In genomic region chr14:69092840-69093422, GRCh38 we compare ENCODE assay signal across 11 cellular contexts. TPM values are rescaled to one million over a fixed set of nuclear protein-coding genes. Genes with fewer than 3 reads are reported as not detected.
A peak's percentile ranks its signal among the peaks of the same experiment; 100 is the strongest.
DNase-seq lines count a peak whose midpoint lies in the region; ATAC-seq and TF ChIP-seq lines count a peak whose summit lies in the region.
"Had no signal": no experiment of that assay in that cellular context is flagged by ENCODE, and none has a peak within 500 bp of the region (broad histone marks: within the 10 kb centered on the region; RNA-seq: fewer than 3 reads in every experiment).

No MANE protein-coding gene starts in this region.

- H3K27me3 ChIP-seq in GM23248 (replicated peaks; ENCODE audit: insufficient read depth) (no peaks in the 10 kb centered on the region), SJSA1 (replicated peaks) (no peaks in the 10 kb centered on the region), hepatocyte (no peaks in the 10 kb centered on the region), right cardiac atrium (ENCODE audit: control insufficient read depth, insufficient read depth) (no peaks in the 10 kb centered on the region)
- H3K27me3 ChIP-seq: body of pancreas, suprapubic skin had no signal

- H3K27me3 Mint-ChIP-seq in stimulated activated memory B cell treated with anti-CD40 and anti-IgM and Interleukin-4, amounts not matched to agents 10 μg/mL and 1 μg/mL and 100 μg/mL, for 72 hours: no peaks in the 10 kb centered on the region

- H3K4me1 ChIP-seq in GM23248 (ENCODE audit: insufficient read depth): peaks cover 50% of the 10 kb centered on the region
- peaks cover 60% of the 10 kb centered on the region for H3K4me1 ChIP-seq in SJSA1 (replicated peaks)
- peaks cover 37% of the 10 kb centered on the region for H3K4me1 ChIP-seq in hepatocyte (ENCODE audit: insufficient read depth)
- H3K4me1 ChIP-seq in right cardiac atrium (ENCODE audit: control insufficient read depth, insufficient read depth, low read length): peaks cover 8% of the 10 kb centered on the region

- H3K4me3 ChIP-seq in GM23248: no peak overlapping the region
- no peak overlapping the region for H3K4me3 ChIP-seq in SJSA1
- H3K4me3 ChIP-seq in hepatocyte: no peak overlapping the region
- H3K4me3 ChIP-seq in right cardiac atrium (ENCODE audit: low read length): no peak overlapping the region
- H3K4me3 ChIP-seq: body of pancreas, suprapubic skin had no signal

- ATAC-seq in stimulated activated memory B cell treated with anti-CD40 and anti-IgM and Interleukin-4, amounts not matched to agents 10 μg/mL and 1 μg/mL and 100 μg/mL, for 72 hours: no peak
- ATAC-seq in right cardiac atrium: no peak
- ATAC-seq in HG03354 (IDR thresholded peaks at IDR 0.05; ENCODE audit: poor library complexity, severe bottlenecking, unreplicated experiment): no peak
- ATAC-seq: CD8-positive, alpha-beta T cell had no signal

- H3K9me3 ChIP-seq in GM23248 (ENCODE audit: low read depth) (no peaks in the 10 kb centered on the region), SJSA1 (replicated peaks) (no peaks in the 10 kb centered on the region), hepatocyte (ENCODE audit: low read depth) (no peaks in the 10 kb centered on the region), right cardiac atrium (ENCODE audit: control insufficient read depth, low read length) (no peaks in the 10 kb centered on the region)
- H3K9me3 ChIP-seq: body of pancreas, suprapubic skin had no signal

- H3F3A ChIP-seq in GM23248 (ENCODE audit: insufficient read depth): peaks cover 43% of the 10 kb centered on the region

- no peak overlapping the region for H3K9ac ChIP-seq in GM23248

- H4K20me1 ChIP-seq in GM23248 (ENCODE audit: insufficient read depth) (no peaks in the 10 kb centered on the region), hepatocyte (ENCODE audit: insufficient read depth, poor library complexity, severe bottlenecking) (no peaks in the 10 kb centered on the region)

- H3K79me2 ChIP-seq in GM23248 (ENCODE audit: insufficient read depth) (peaks cover 69% of the 10 kb centered on the region), hepatocyte (peaks cover 33% of the 10 kb centered on the region)

- H2AFZ ChIP-seq in GM23248 (no peak overlapping the region), hepatocyte (no peak overlapping the region)

- peak overlapping the region; percentile 37 for H3K27ac Mint-ChIP-seq in stimulated activated memory B cell treated with anti-CD40 and anti-IgM and Interleukin-4, amounts not matched to agents 10 μg/mL and 1 μg/mL and 100 μg/mL, for 72 hours
- H3K27ac Mint-ChIP-seq: CD8-positive, alpha-beta T cell had no signal

- H3K9me2 ChIP-seq in GM23248 (ENCODE audit: insufficient read depth) (no peaks in the 10 kb centered on the region), hepatocyte (replicated peaks; ENCODE audit: insufficient read depth) (no peaks in the 10 kb centered on the region)

- intact Hi-C loops in right cardiac atrium (cut with DNase I): loop anchor here in 1 of 4 donors (10.0 kb wide), 1 partner anchor 188 kb away; no protein-coding TSS in a partner anchor

- H3K36me3 Mint-ChIP-seq in stimulated activated memory B cell treated with anti-CD40 and anti-IgM and Interleukin-4, amounts not matched to agents 10 μg/mL and 1 μg/mL and 100 μg/mL, for 72 hours: peaks cover 15% of the 10 kb centered on the region

- H3K4me1 Mint-ChIP-seq in stimulated activated memory B cell treated with anti-CD40 and anti-IgM and Interleukin-4, amounts not matched to agents 10 μg/mL and 1 μg/mL and 100 μg/mL, for 72 hours: peaks cover 7% of the 10 kb centered on the region

- peak overlapping the region; percentile 35 for H3K4me2 ChIP-seq in GM23248 (ENCODE audit: unreplicated experiment)
- no peak overlapping the region for H3K4me2 ChIP-seq in hepatocyte

- H3K9me3 Mint-ChIP-seq in stimulated activated memory B cell treated with anti-CD40 and anti-IgM and Interleukin-4, amounts not matched to agents 10 μg/mL and 1 μg/mL and 100 μg/mL, for 72 hours: no peaks in the 10 kb centered on the region
- H3K9me3 Mint-ChIP-seq: CD8-positive, alpha-beta T cell had no signal

- peaks cover 10% of the 10 kb centered on the region for H3K36me3 ChIP-seq in GM23248 (ENCODE audit: low read depth)
- H3K36me3 ChIP-seq in SJSA1: peaks cover 29% of the 10 kb centered on the region
- H3K36me3 ChIP-seq in hepatocyte (replicated peaks; ENCODE audit: insufficient read depth, low read depth): no peaks in the 10 kb centered on the region

- no peak for TF ChIP-seq CTCF in hepatocyte (IDR thresholded peaks at IDR 0.05; ENCODE audit: poor library complexity)

- H3K27ac ChIP-seq in GM23248 (peak overlapping the region; percentile 67), SJSA1 (peak overlapping the region; percentile 33), hepatocyte (peak overlapping the region; percentile 71), right cardiac atrium (ENCODE audit: low read length) (no peak overlapping the region)

- DNase-seq in GM23248 (peak; percentile 47), SJSA1 (ENCODE audit: low read depth in 1 of 2, low spot score in 2 of 2) (no peak), hepatocyte (ENCODE audit: low spot score) (no peak), right cardiac atrium (no peak), NCI-H2107 (lab: John Stamatoyannopoulos, UW) (no peak), HUDEP-2 (lab: John Stamatoyannopoulos, UW; ENCODE audit: unreplicated experiment in 76 of 76) (no peak)
- DNase-seq: body of pancreas; CD8-positive, alpha-beta T cell had no signal

- H3K4me3 Mint-ChIP-seq in stimulated activated memory B cell treated with anti-CD40 and anti-IgM and Interleukin-4, amounts not matched to agents 10 μg/mL and 1 μg/mL and 100 μg/mL, for 72 hours: no peak overlapping the region
- H3K4me3 Mint-ChIP-seq: CD8-positive, alpha-beta T cell had no signal

- in situ Hi-C loops in GM23248 (cut with MboI): loop anchor here (10.0 kb wide), 1 partner anchor 178 kb away; no protein-coding TSS in a partner anchor

RNA-seq across cellular contexts. Expression of gene DCAF5, which starts 60.0 kb away (rescaled TPM):
- total RNA-seq in GM23248 (2014; rRNA removed; shearing (Covaris generic)): 24.5 and 40.2 TPM in 2 replicates
- 24.4 and 26.4 TPM in 2 replicates for polyA plus RNA-seq in GM23248 (2016; fragmentation: Nextera tagmentation; extraction: Ambion mirVana)
- total RNA-seq in SJSA1 (2014; rRNA removed; shearing (Covaris generic)): 12.8 and 19.9 TPM in 2 replicates
- total RNA-seq in hepatocyte: 34.4 and 38.2 TPM in 2 replicates
- polyA plus RNA-seq in hepatocyte: 45.4 and 47.6 TPM in 2 replicates
- 10 to 100 TPM; 46.6 to 53.6 (median 48.0) TPM for total RNA-seq in right cardiac atrium
- polyA plus RNA-seq in right cardiac atrium: 22.5 TPM
